Comparison of ENCODE assay signal across 1 cellular context in genomic region chr2:109031481-109032228, GRCh38.
TF ChIP-seq lines count a peak whose summit lies in the region.

No MANE protein-coding gene starts in this region.

TF ChIP-seq in HEK293, 187 proteins besides CTCF, POLR2A, EP300 and RAD21 (continued from another document):
- TF ChIP-seq ZNF692 (tag by site-specific recombination; IDR thresholded peaks at IDR 0.05): peak; percentile 84
- no peak for TF ChIP-seq ZNF677 (tag by site-specific recombination; IDR thresholded peaks at IDR 0.05)
- TF ChIP-seq AEBP2 (tag by site-specific recombination; IDR thresholded peaks at IDR 0.05; ENCODE audit: borderline replicate concordance): no peak
- peak; percentile 90 for TF ChIP-seq SP7 (tag by site-specific recombination; IDR thresholded peaks at IDR 0.05)
- no peak for TF ChIP-seq ZNF530 (tag by site-specific recombination; IDR thresholded peaks at IDR 0.05; ENCODE audit: low read depth)
- peak; percentile 46; the same call in 1 of the 2 replicates for TF ChIP-seq SCRT2 (tag by site-specific recombination; IDR thresholded peaks at IDR 0.05)
- TF ChIP-seq ZNF776 (tag by site-specific recombination; IDR thresholded peaks at IDR 0.05; ENCODE audit: borderline replicate concordance): no peak
- no peak for TF ChIP-seq ZNF76 (tag by site-specific recombination; IDR thresholded peaks at IDR 0.05; ENCODE audit: borderline replicate concordance, low read depth)
- TF ChIP-seq ZNF366 (tag by site-specific recombination; conservative IDR thresholded peaks at IDR 0.05): 0 out of 2 replicates have a peak, but pooled peaks have one; percentile 43
- TF ChIP-seq ZNF324 (tag by site-specific recombination; IDR thresholded peaks at IDR 0.05): no peak
- TF ChIP-seq ZNF521 (tag by site-specific recombination; IDR thresholded peaks at IDR 0.05): no peak
- 0 out of 2 replicates have a peak, but pooled peaks have one; percentile 18 for TF ChIP-seq PRDM10 (tag by site-specific recombination; IDR thresholded peaks at IDR 0.05)
